2 cellular contexts compared by ENCODE assay signal in genomic region chr5:36696059-36696673, GRCh38.
TF ChIP-seq lines count a peak whose summit lies in the region.

No MANE protein-coding gene starts in this region.

TF ChIP-seq in HCT116, 20 proteins besides CTCF, POLR2A, EP300 and RAD21:
- no peak for TF ChIP-seq ZBTB33 (IDR thresholded peaks at IDR 0.05; ENCODE audit: extremely low read depth, insufficient replicate concordance, low read length)
- no peak for TF ChIP-seq CBX3 (IDR thresholded peaks at IDR 0.05; ENCODE audit: low read depth)
- TF ChIP-seq TCF7L2 (IDR thresholded peaks at IDR 0.05; ENCODE audit: borderline replicate concordance, extremely low read depth, insufficient read depth, insufficient read length), result no peak
- no peak for TF ChIP-seq ZNF274 (IDR thresholded peaks at IDR 0.05; ENCODE audit: low read depth, low read length)
- no peak for TF ChIP-seq MAX (IDR thresholded peaks at IDR 0.05)
- TF ChIP-seq EZH2 (IDR thresholded peaks at IDR 0.05), result no peak
- no peak for TF ChIP-seq SP1 (IDR thresholded peaks at IDR 0.05; ENCODE audit: low read depth)
- no peak for TF ChIP-seq EGR1 (IDR thresholded peaks at IDR 0.05; ENCODE audit: low read depth)
- no peak for TF ChIP-seq CEBPB (IDR thresholded peaks at IDR 0.05; ENCODE audit: low read depth)
- TF ChIP-seq JUND (IDR thresholded peaks at IDR 0.05), result no peak
- TF ChIP-seq ELF1 (IDR thresholded peaks at IDR 0.05; ENCODE audit: borderline replicate concordance, low read depth), result no peak
- TF ChIP-seq POLR2AphosphoS5 (IDR thresholded peaks at IDR 0.05; ENCODE audit: low read depth, low read length), result no peak
- no peak for TF ChIP-seq REST (IDR thresholded peaks at IDR 0.05; ENCODE audit: low read depth)
- TF ChIP-seq ZFX (IDR thresholded peaks at IDR 0.05), result no peak
- TF ChIP-seq YY1 (IDR thresholded peaks at IDR 0.05; ENCODE audit: extremely low read depth, insufficient replicate concordance, low read depth, low read length), result no peak

TF ChIP-seq in H1, 55 proteins besides CTCF, POLR2A, EP300 and RAD21 (continued from another document):
- no peak for TF ChIP-seq TAF7 (optimal IDR thresholded peaks at IDR 0.05; ENCODE audit: borderline replicate concordance, low read depth, low read length)
